ENCODE assay signal across 8 cellular contexts in genomic region chr6:30682181-30683117, GRCh38. TPM values are rescaled to one million over a fixed set of nuclear protein-coding genes. Genes with fewer than 3 reads are reported as not detected.
DNase-seq lines count a peak whose midpoint lies in the region; ATAC-seq and FAIRE-seq lines count a peak whose summit lies in the region.

No MANE protein-coding gene starts in this region.

- DNase-seq in NCI-H2227 treated with DMSO at 0.1 percent for 48 hours (lab: John Stamatoyannopoulos, UW) (peak; percentile 2), NCI-H2227 (lab: John Stamatoyannopoulos, UW; ENCODE audit: unreplicated experiment) (no peak), SW480 (ENCODE audit: low spot score) (peak; percentile 76), left ventricle myocardium superior (peak; percentile 86), putamen (ENCODE audit: low spot score) (peak; percentile 56), urothelium cell line (ENCODE audit: low spot score) (peak; percentile 80)
- peak; percentile 88 for DNase-seq in activated naive CD8-positive, alpha-beta T cell treated with anti-CD3 and anti-CD28 coated beads, Interleukin-2, amount 50 U/mL, for 24 hours

- FAIRE-seq in urothelium cell line (lab: Jason Lieb, UNC) = no peak

- no peaks in the 10 kb centered on the region for H3K27me3 Mint-ChIP-seq in activated naive CD8-positive, alpha-beta T cell treated with anti-CD3 and anti-CD28 coated beads, Interleukin-2, amount 50 U/mL, for 24 hours

- peaks cover 79% of the 10 kb centered on the region for H3K36me3 Mint-ChIP-seq in activated naive CD8-positive, alpha-beta T cell treated with anti-CD3 and anti-CD28 coated beads, Interleukin-2, amount 50 U/mL, for 24 hours (ENCODE audit: low read depth)

- H3K9me3 Mint-ChIP-seq in activated naive CD8-positive, alpha-beta T cell treated with anti-CD3 and anti-CD28 coated beads, Interleukin-2, amount 50 U/mL, for 24 hours = no peaks in the 10 kb centered on the region

- peak; percentile 38 for ATAC-seq in HG03378 (IDR thresholded peaks at IDR 0.05; ENCODE audit: unreplicated experiment)
- peak; percentile 70 for ATAC-seq in activated naive CD8-positive, alpha-beta T cell treated with anti-CD3 and anti-CD28 coated beads, Interleukin-2, amount 50 U/mL, for 24 hours
- peak; percentile 14 for ATAC-seq in left ventricle myocardium superior

- peak overlapping the region; percentile 98 for H3K27ac Mint-ChIP-seq in activated naive CD8-positive, alpha-beta T cell treated with anti-CD3 and anti-CD28 coated beads, Interleukin-2, amount 50 U/mL, for 24 hours

- peaks cover 36% of the 10 kb centered on the region for H3K4me1 Mint-ChIP-seq in activated naive CD8-positive, alpha-beta T cell treated with anti-CD3 and anti-CD28 coated beads, Interleukin-2, amount 50 U/mL, for 24 hours

- H3K4me3 Mint-ChIP-seq in activated naive CD8-positive, alpha-beta T cell treated with anti-CD3 and anti-CD28 coated beads, Interleukin-2, amount 50 U/mL, for 24 hours = peak overlapping the region; percentile 100

- intact Hi-C loops in left ventricle myocardium superior (cut with micrococcal nuclease) = no loop called here

RNA-seq across cellular contexts. Expression of gene PPP1R18, which starts 4.0 kb away (rescaled TPM):
- total RNA-seq in left ventricle myocardium superior = 15.0 TPM

RNA-seq across cellular contexts. Expression of gene NRM, which starts 8.3 kb away (rescaled TPM):
- total RNA-seq in left ventricle myocardium superior = 4.6 TPM

RNA-seq across cellular contexts. Expression of gene DHX16, which starts 9.6 kb away (rescaled TPM):
- total RNA-seq in left ventricle myocardium superior = 20.2 TPM

RNA-seq across cellular contexts. Expression of gene MDC1, which starts 34.6 kb away (rescaled TPM):
- total RNA-seq in left ventricle myocardium superior = 13.2 TPM

RNA-seq across cellular contexts. Expression of gene C6orf136, which starts 35.5 kb away (rescaled TPM):
- 54.9 TPM for total RNA-seq in left ventricle myocardium superior

Comparison
In these comparisons a context has a peak if more than half of its experiments do, and no peak if none do; other contexts are left out.
1. ATAC-seq: peak in every context shown above with its lines; median percentile 70 in activated naive CD8-positive, alpha-beta T cell treated with anti-CD3 and anti-CD28 coated beads, Interleukin-2, amount 50 U/mL, for 24 hours; 38 in HG03378; 14 in left ventricle myocardium superior.